Comparison of ENCODE assay signal across 23 cellular contexts in genomic region chr1:153432874-153433681, GRCh38. TPM values are rescaled to one million over a fixed set of nuclear protein-coding genes. Genes with fewer than 3 reads are reported as not detected.
DNase-seq lines count a peak whose midpoint lies in the region; ATAC-seq and TF ChIP-seq lines count a peak whose summit lies in the region.
"Had no signal": no experiment of that assay in that cellular context is flagged by ENCODE, and none has a peak within 500 bp of the region (broad histone marks: within the 10 kb centered on the region; RNA-seq: fewer than 3 reads in every experiment).

No MANE protein-coding gene starts in this region.

- no peaks in the 10 kb centered on the region for H3K9me3 ChIP-seq in MM.1S (replicated peaks; ENCODE audit: insufficient read depth, low read length)
- no peaks in the 10 kb centered on the region for H3K9me3 ChIP-seq in adrenal gland (replicated peaks in 1 of 3)
- H3K9me3 ChIP-seq: A549, BE2C had no signal

- H3K36me3 ChIP-seq in MM.1S (replicated peaks; ENCODE audit: insufficient read depth, low read length) (no peaks in the 10 kb centered on the region), adrenal gland (replicated peaks in 1 of 2) (no peaks in the 10 kb centered on the region)
- H3K36me3 ChIP-seq: BE2C had no signal

- 49 to 57% (median 53%) methylated on average over 9 of the region's 9 CpGs for WGBS in adrenal gland, 4 donors

- TF ChIP-seq CTCF in MM.1S (IDR thresholded peaks at IDR 0.05; ENCODE audit: low read length) (no peak), adrenal gland (IDR thresholded peaks at IDR 0.05) (no peak)

- TF ChIP-seq POLR2A in adrenal gland (IDR thresholded peaks at IDR 0.05) = no peak

- no peak overlapping the region for H2AFZ ChIP-seq in MM.1S (ENCODE audit: low read length)

- H3K4me1 ChIP-seq in MM.1S (ENCODE audit: low read length) (no peaks in the 10 kb centered on the region), adrenal gland (replicated peaks in 1 of 2) (peaks cover 0 to 6% of the 10 kb centered on the region in 2 donors)
- H3K4me1 ChIP-seq: A549, BE2C had no signal

- H3K27me3 ChIP-seq in MM.1S (replicated peaks; ENCODE audit: insufficient read depth, low read length) = peaks cover 10% of the 10 kb centered on the region; the same call in 1 of the 2 replicates
- H3K27me3 ChIP-seq in adrenal gland = no peaks in the 10 kb centered on the region

- no peak overlapping the region for H3K4me2 ChIP-seq in MM.1S (ENCODE audit: low read depth, low read length)
- H3K4me2 ChIP-seq: A549 had no signal

- H3K79me2 ChIP-seq in MM.1S (ENCODE audit: low read length) = no peaks in the 10 kb centered on the region

- no peaks in the 10 kb centered on the region for H3F3A ChIP-seq in MM.1S (ENCODE audit: insufficient read depth, low read length)

- H3K4me3 ChIP-seq in MM.1S (ENCODE audit: low read length) (no peak overlapping the region), adrenal gland (no peak overlapping the region)
- H3K4me3 ChIP-seq: A549, GM12878 had no signal

- intact Hi-C loops in adrenal gland (cut with DNase I) = no loop called here

- DNase-seq in AG20443 (ENCODE audit: low spot score) (peak; percentile 4), MM.1S (peak; percentile 4), adrenal gland (peak; percentile 48 to 90 (median 69)), inferior parietal cortex (ENCODE audit: extremely low spot score) (peak; percentile 8), NCI-H187 (lab: John Stamatoyannopoulos, UW) (no peak), NCI-H526 (lab: John Stamatoyannopoulos, UW) (no peak), NCI-H2227 (lab: John Stamatoyannopoulos, UW; ENCODE audit: unreplicated experiment) (no peak)
- DNase-seq: BE2C, COR-L47, DMS79, H7, HFFc6, KG1, NCI-H1105 treated with DMSO at 0.1 percent for 48 hours, NCI-H2081, NCI-H2171 treated with DMSO at 0.1 percent for 48 hours, NCI-H446 treated with DMSO at 0.1 percent for 48 hours, SIG-M5 had no signal

- H3K9me2 ChIP-seq in MM.1S (replicated peaks; ENCODE audit: insufficient read depth, low read length) = no peaks in the 10 kb centered on the region

- H3K9ac ChIP-seq in MM.1S (ENCODE audit: low read length) = no peak overlapping the region

- H3K27ac ChIP-seq in MM.1S (ENCODE audit: low read length) = no peak overlapping the region
- peak overlapping the region in 1 of 5 donors; percentile 34 for H3K27ac ChIP-seq in adrenal gland
- H3K27ac ChIP-seq: A549 had no signal

- ATAC-seq in GM19395 (IDR thresholded peaks at IDR 0.05; ENCODE audit: unreplicated experiment) = no peak
- ATAC-seq: A549, GM12878, Panc1, SK-N-SH treated with all-trans-retinoic acid at 6 μM for 48 hours had no signal

- H4K20me1 ChIP-seq in MM.1S (ENCODE audit: insufficient read depth, low read length) = no peaks in the 10 kb centered on the region

RNA-seq across cellular contexts. Expression of gene S100A7A, which starts 16.8 kb away (rescaled TPM):
- total RNA-seq in adrenal gland = not detected
- not detected for polyA plus RNA-seq in adrenal gland
- total RNA-seq: GM12878, H7, HFFc6 had no signal
- polyA plus RNA-seq: A549, GM12878 had no signal

RNA-seq across cellular contexts. Expression of gene S100A7, which starts 27.4 kb away (rescaled TPM):
- not detected for total RNA-seq in adrenal gland
- not detected for polyA plus RNA-seq in adrenal gland
- total RNA-seq: GM12878, H7, HFFc6 had no signal
- polyA plus RNA-seq: A549, GM12878 had no signal

RNA-seq across cellular contexts. Expression of gene S100A8, which starts 42.2 kb away (rescaled TPM):
- total RNA-seq in adrenal gland = 100 to 1,000 TPM in 2 of 8 donors, 10 to 100 TPM in 5, 1 to 10 TPM in 1; 3.4 to 257 (median 58.0) TPM
- 100 to 1,000 TPM in 2 of 3 donors, 10 to 100 TPM in 1; 27.6 to 231 (median 164) TPM for polyA plus RNA-seq in adrenal gland
- total RNA-seq: GM12878, H7, HFFc6 had no signal
- polyA plus RNA-seq: A549 had no signal

RNA-seq across cellular contexts. Expression of gene S100A12, which starts 57.7 kb away (rescaled TPM):
- 1 to 10 TPM in 5 of 8 donors, not detected in 3; 1.1 to 2.2 (median 1.4) TPM for total RNA-seq in adrenal gland
- polyA plus RNA-seq in adrenal gland = 1 to 10 TPM; 4.7 to 9.1 (median 5.9) TPM
- total RNA-seq: GM12878, H7, HFFc6 had no signal
- polyA plus RNA-seq: A549, GM12878 had no signal

Comparison
In these comparisons a context has a peak if more than half of its experiments do, and no peak if none do; other contexts are left out.
1. DNase-seq: peak in AG20443 (single experiment), MM.1S (single experiment), adrenal gland (7 of 7) and inferior parietal cortex (single experiment); none in NCI-H187 (0 of 2), NCI-H526 (0 of 2) and NCI-H2227 (single experiment).